11 cellular contexts compared by ENCODE assay signal in genomic region chr2:88545118-88545517, GRCh38.
A peak's percentile ranks its signal among the peaks of the same experiment; 100 is the strongest.
DNase-seq lines count a peak whose midpoint lies in the region; ATAC-seq, FAIRE-seq and TF ChIP-seq lines count a peak whose summit lies in the region.
"Had no signal": no experiment of that assay in that cellular context is flagged by ENCODE, and none has a peak within 500 bp of the region (broad histone marks: within the 10 kb centered on the region; RNA-seq: fewer than 3 reads in every experiment).

No MANE protein-coding gene starts in this region.

- H3K9me3 ChIP-seq in GM23248 (ENCODE audit: low read depth) (no peaks in the 10 kb centered on the region), H1 (ENCODE audit: insufficient read depth in 2 of 2, low read depth in 1 of 2, low read length in 1 of 2) (no peaks in the 10 kb centered on the region), heart left ventricle (peaks cover 0 to 7% (median 0%) of the 10 kb centered on the region in 12 donors)

- H2BK20ac ChIP-seq in H1 (ENCODE audit: low read length) = peak overlapping the region; percentile 98; the same call in 1 of the 2 replicates

- no peak for TF ChIP-seq CTCF in AG10803 (conservative IDR thresholded peaks at IDR 0.05; ENCODE audit: low read length)
- TF ChIP-seq CTCF in H1 (IDR thresholded peaks at IDR 0.05; ENCODE audit: control extremely low read depth in 1 of 3, insufficient read depth in 1 of 3, low read depth in 1 of 3, low read length in 3 of 3) = no peak
- no peak for TF ChIP-seq CTCF in heart left ventricle (IDR thresholded peaks at IDR 0.05)

- TF ChIP-seq POLR2A in H1 (IDR thresholded peaks at IDR 0.05; ENCODE audit: control extremely low read depth in 1 of 2, low read depth in 2 of 2, low read length in 2 of 2) = no peak
- no peak for TF ChIP-seq POLR2A in heart left ventricle (IDR thresholded peaks at IDR 0.05)

- intact Hi-C loops in heart left ventricle (cut with DNase I) = no loop called here

- no peaks in the 10 kb centered on the region for H3K9me2 ChIP-seq in GM23248 (ENCODE audit: insufficient read depth)

- H4K20me1 ChIP-seq in GM23248 (ENCODE audit: insufficient read depth) = no peaks in the 10 kb centered on the region
- H4K20me1 ChIP-seq in H1 (replicated peaks in 1 of 2; ENCODE audit: control insufficient read depth in 1 of 2, insufficient read depth in 2 of 2, low read length in 2 of 2) = no peaks in the 10 kb centered on the region

- H3K56ac ChIP-seq in H1 (replicated peaks; ENCODE audit: insufficient read length, low read depth, low read length) = no peak overlapping the region

- no peak overlapping the region for H3K23ac ChIP-seq in H1 (ENCODE audit: insufficient read length)

- H3K4ac ChIP-seq in H1 (replicated peaks; ENCODE audit: insufficient read length, low read depth, low read length) = no peak overlapping the region

- peaks cover 4% of the 10 kb centered on the region; the same call in 1 of the 2 replicates for H3K23me2 ChIP-seq in H1 (ENCODE audit: low read depth, low read length)

- H2BK5ac ChIP-seq in H1 (ENCODE audit: low read depth, low read length) = peak overlapping the region; percentile 80; the same call in 1 of the 2 replicates

- no peak overlapping the region for H2BK120ac ChIP-seq in H1 (replicated peaks; ENCODE audit: low read depth, low read length)

- no peak overlapping the region for H4K5ac ChIP-seq in H1 (ENCODE audit: insufficient read length, low read depth, low read length)

- H3K27me3 Mint-ChIP-seq in activated T-cell treated with anti-CD3 and anti-CD28 coated beads, Interleukin-2, amount 50 U/mL, for 24 hours = peaks cover 23% of the 10 kb centered on the region

- H2BK12ac ChIP-seq in H1 (ENCODE audit: low read depth, low read length) = peak overlapping the region; percentile 69; the same call in 1 of the 2 replicates

- no peaks in the 10 kb centered on the region for H3K4me1 Mint-ChIP-seq in activated T-cell treated with anti-CD3 and anti-CD28 coated beads, Interleukin-2, amount 50 U/mL, for 24 hours (ENCODE audit: low read depth)

- no peak for TF ChIP-seq RAD21 in H1 (IDR thresholded peaks at IDR 0.05 in 1 of 2, conservative IDR thresholded peaks at IDR 0.05 in 1 of 2; ENCODE audit: low read depth in 2 of 2, low read length in 2 of 2)

- no peak overlapping the region for H4K91ac ChIP-seq in H1 (replicated peaks; ENCODE audit: insufficient read length, low read length)

- CTCF ChIA-PET in H1 (lab: Charles Lee; ENCODE audit: partially characterized antibody) = interaction anchor here (1.5 to 2.8 kb wide), 2 partner anchors 49 to 354 kb away, joined by 4 to 11 read pairs; no protein-coding TSS in a partner anchor

- ATAC-seq in GM18909 (IDR thresholded peaks at IDR 0.05; ENCODE audit: poor library complexity, unreplicated experiment) (no peak), heart left ventricle (no peak), GM18520 (IDR thresholded peaks at IDR 0.05; ENCODE audit: unreplicated experiment) (no peak)

- 49% methylated on average over 5 of the region's 5 CpGs for WGBS in GM23248 (ENCODE audit: low coverage in 1 of 2, low lambda C conversion rate in 2 of 2, missing lambda C conversion rate in 2 of 2), 2 experiments
- 82% methylated on average over 5 of the region's 5 CpGs; no CpG with 5 or more reads in 1 of the 2 experiments for WGBS in H1 (ENCODE audit: extremely low coverage in 1 of 2, insufficient coverage in 1 of 2, insufficient read length in 1 of 2, insufficient replicate concordance in 2 of 2, low coverage in 1 of 2, low lambda C conversion rate in 2 of 2, missing lambda C conversion rate in 1 of 2), 2 experiments
- 79 to 82% (median 81%) methylated on average over 5 of the region's 5 CpGs for WGBS in heart left ventricle, 4 donors

- H3K14ac ChIP-seq in H1 (ENCODE audit: insufficient read length) = no peak overlapping the region

- peak; percentile 45 for FAIRE-seq in H1 (lab: Jason Lieb, UNC)

- peak overlapping the region; percentile 76; the same call in 1 of the 2 replicates for H2BK15ac ChIP-seq in H1 (ENCODE audit: low read length)

- POLR2A ChIA-PET in H1 (lab: Charles Lee; ENCODE audit: partially characterized antibody) = interaction anchor here (0.9 kb wide), 1 partner anchor 9 kb away, joined by 3 read pairs; no protein-coding TSS in a partner anchor

- DNase-seq in AG10803 (ENCODE audit: low read depth) = peak; percentile 11
- peak; percentile 56 for DNase-seq in GM23248
- DNase-seq in NCI-H460 (ENCODE audit: extremely low read depth, low read depth) = peak; percentile 36
- no peak for DNase-seq in H1 (ENCODE audit: low read depth in 1 of 2, low spot score in 2 of 2)
- DNase-seq in heart left ventricle = no peak
- DNase-seq in activated T-cell treated with anti-CD3 and anti-CD28 coated beads, Interleukin-2, amount 50 U/mL, for 24 hours = no peak
- DNase-seq: nephron progenitor cell; stimulated activated CD4-positive, alpha-beta T cell treated with anti-CD3 and anti-CD28 coated beads, Interleukin-4, amount 100 ng/mL, for 1 hour; T1000 had no signal

- H2AK5ac ChIP-seq in H1 (ENCODE audit: low read depth, low read length) = peak overlapping the region; percentile 85; the same call in 1 of the 2 replicates

- H3K4me3 ChIP-seq in AG10803 (ENCODE audit: low read length) = no peak overlapping the region
- H3K4me3 ChIP-seq in GM23248 = no peak overlapping the region
- H3K4me3 ChIP-seq in H1 (ENCODE audit: extremely low read depth in 1 of 4, insufficient read depth in 2 of 4, low read depth in 3 of 4, low read length in 4 of 4) = no peak overlapping the region
- no peak overlapping the region for H3K4me3 ChIP-seq in heart left ventricle

- H3K4me2 ChIP-seq in GM23248 (ENCODE audit: unreplicated experiment) (no peak overlapping the region), H1 (ENCODE audit: insufficient read depth in 1 of 2, low read depth in 2 of 2, low read length in 2 of 2) (no peak overlapping the region)

- no peak overlapping the region for H3K4me3 Mint-ChIP-seq in activated T-cell treated with anti-CD3 and anti-CD28 coated beads, Interleukin-2, amount 50 U/mL, for 24 hours
- H3K4me3 Mint-ChIP-seq: nephron progenitor cell had no signal

- no peaks in the 10 kb centered on the region for H3K79me1 ChIP-seq in H1 (ENCODE audit: low read depth, low read length)

- no peak overlapping the region for H4K8ac ChIP-seq in H1 (ENCODE audit: extremely low read depth, insufficient read depth, low read length)

- peaks cover 8% of the 10 kb centered on the region for H3K27me3 ChIP-seq in GM23248 (replicated peaks; ENCODE audit: insufficient read depth)
- no peaks in the 10 kb centered on the region for H3K27me3 ChIP-seq in H1 (replicated peaks in 1 of 4; ENCODE audit: control insufficient read depth in 3 of 4, extremely low read depth in 1 of 4, insufficient read depth in 3 of 4, low read length in 3 of 4)
- peaks cover 0 to 25% (median 9%) of the 10 kb centered on the region in 9 donors for H3K27me3 ChIP-seq in heart left ventricle

- H3K18ac ChIP-seq in H1 (ENCODE audit: extremely low read depth, low read length) = no peak overlapping the region

- no peak for TF ChIP-seq EP300 in H1 (IDR thresholded peaks at IDR 0.05; ENCODE audit: borderline replicate concordance in 1 of 2, low read depth in 2 of 2, low read length in 2 of 2)

- H3K79me2 ChIP-seq in GM23248 (ENCODE audit: insufficient read depth) (no peaks in the 10 kb centered on the region), H1 (ENCODE audit: control insufficient read depth in 1 of 2, insufficient read depth in 2 of 2, low read length in 2 of 2) (no peaks in the 10 kb centered on the region)

- no peaks in the 10 kb centered on the region for H3K36me3 ChIP-seq in GM23248 (ENCODE audit: low read depth)
- H3K36me3 ChIP-seq in H1 (ENCODE audit: control insufficient read depth in 2 of 4, insufficient read depth in 4 of 4, low read length in 3 of 4) = no peaks in the 10 kb centered on the region
- H3K36me3 ChIP-seq in heart left ventricle = no peaks in the 10 kb centered on the region

- in situ Hi-C loops in GM23248 (cut with MboI) = no loop called here

- H3K4me1 ChIP-seq in GM23248 (ENCODE audit: insufficient read depth) = peaks cover 2% of the 10 kb centered on the region; the same call in 1 of the 2 replicates
- peaks cover 0 to 5% (median 0%) of the 10 kb centered on the region in 4 experiments; a peak in 2 of 7 replicates for H3K4me1 ChIP-seq in H1 (replicated peaks in 1 of 4; ENCODE audit: control insufficient read depth in 3 of 4, insufficient read depth in 4 of 4, low read length in 3 of 4)
- H3K4me1 ChIP-seq in heart left ventricle = peaks cover 0 to 7% (median 0%) of the 10 kb centered on the region in 12 donors

- H2AFZ ChIP-seq in GM23248 (no peak overlapping the region), H1 (ENCODE audit: low read length) (peak overlapping the region; percentile 80)

- H3K9me3 Mint-ChIP-seq in activated T-cell treated with anti-CD3 and anti-CD28 coated beads, Interleukin-2, amount 50 U/mL, for 24 hours = peaks cover 6% of the 10 kb centered on the region

- H3K27ac ChIP-seq in GM23248 (no peak overlapping the region), H1 (ENCODE audit: low read depth, low read length) (no peak overlapping the region), heart left ventricle (no peak overlapping the region)

- H3K27ac Mint-ChIP-seq in activated T-cell treated with anti-CD3 and anti-CD28 coated beads, Interleukin-2, amount 50 U/mL, for 24 hours = no peak overlapping the region
- H3K27ac Mint-ChIP-seq: nephron progenitor cell had no signal

- no peaks in the 10 kb centered on the region for H3K36me3 Mint-ChIP-seq in activated T-cell treated with anti-CD3 and anti-CD28 coated beads, Interleukin-2, amount 50 U/mL, for 24 hours (ENCODE audit: low read depth)

- H3K9ac ChIP-seq in GM23248 (no peak overlapping the region), H1 (replicated peaks in 1 of 4; ENCODE audit: extremely low read depth in 1 of 4, low read depth in 3 of 4, low read length in 3 of 4) (no peak overlapping the region)

- no peaks in the 10 kb centered on the region; the same call in 1 of the 2 replicates for H3F3A ChIP-seq in GM23248 (ENCODE audit: insufficient read depth)

TF ChIP-seq in H1, 55 proteins besides CTCF, POLR2A, EP300 and RAD21 (continues in another document):
- TF ChIP-seq EGR1 (IDR thresholded peaks at IDR 0.05; ENCODE audit: borderline replicate concordance, low read depth, low read length) (no peak), KDM4A (IDR thresholded peaks at IDR 0.05; ENCODE audit: low read depth, low read length, severe bottlenecking) (no peak), ZNF274 (IDR thresholded peaks at IDR 0.05; ENCODE audit: borderline replicate concordance, extremely low read depth, low read length) (no peak), SUZ12 (IDR thresholded peaks at IDR 0.05; ENCODE audit: low read length) (no peak), ASH2L (IDR thresholded peaks at IDR 0.05; ENCODE audit: low read length) (no peak), SIN3A (conservative IDR thresholded peaks at IDR 0.05 in 1 of 2, IDR thresholded peaks at IDR 0.05 in 1 of 2; ENCODE audit: low read depth in 1 of 2, low read length in 2 of 2) (no peak), TCF12 (IDR thresholded peaks at IDR 0.05; ENCODE audit: low read depth, low read length) (no peak), POLR2AphosphoS5 (IDR thresholded peaks at IDR 0.05; ENCODE audit: low read depth, low read length) (no peak), RXRA (IDR thresholded peaks at IDR 0.05; ENCODE audit: insufficient read depth, low read depth, low read length) (no peak), NRF1 (IDR thresholded peaks at IDR 0.05; ENCODE audit: low read depth, low read length) (no peak), RBBP5 (IDR thresholded peaks at IDR 0.05; ENCODE audit: borderline replicate concordance, low read depth, low read length) (no peak)

Comparison
In these comparisons a context has a peak if more than half of its experiments do, and no peak if none do; other contexts are left out.
1. DNase-seq: peak in AG10803 (single experiment), GM23248 (single experiment) and NCI-H460 (single experiment); none in H1 (0 of 2), heart left ventricle (0 of 5) and activated T-cell treated with anti-CD3 and anti-CD28 coated beads, Interleukin-2, amount 50 U/mL, for 24 hours (single experiment).